ENCODE assay signal across 8 cellular contexts in the genomic region with DNA sequence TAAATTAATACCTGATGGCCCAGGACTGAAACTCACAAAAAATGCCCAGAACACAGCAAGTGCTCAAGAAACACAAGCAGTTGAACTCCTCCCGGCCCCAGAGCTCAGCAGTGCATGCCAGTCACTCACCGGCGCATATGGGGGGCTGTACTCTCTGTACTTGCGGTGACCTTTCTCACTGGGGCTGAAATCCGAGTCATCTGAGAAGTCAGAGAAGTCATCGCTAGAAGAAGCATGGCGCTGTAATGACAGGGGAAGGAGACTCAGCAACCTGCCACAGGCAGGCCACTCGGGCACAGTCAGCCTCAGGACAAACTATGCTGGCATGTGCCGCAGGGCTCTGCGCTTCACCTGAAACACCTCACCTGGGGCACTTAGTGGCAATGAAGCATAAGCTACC. TPM values are rescaled to one million over a fixed set of nuclear protein-coding genes. Genes with fewer than 3 reads are reported as not detected.
A peak's percentile ranks its signal among the peaks of the same experiment; 100 is the strongest.
DNase-seq lines count a peak whose midpoint lies in the region; ATAC-seq and TF ChIP-seq lines count a peak whose summit lies in the region.

No MANE protein-coding gene starts in this region.

- H2AFZ ChIP-seq in DND-41 (ENCODE audit: low read depth, low read length) = no peak overlapping the region
- no peak overlapping the region for H2AFZ ChIP-seq in osteoblast (ENCODE audit: low read length)

- H3K36me3 Mint-ChIP-seq in activated T-cell treated with anti-CD3 and anti-CD28 coated beads, Interleukin-2, amount 50 U/mL, for 4 hours (ENCODE audit: insufficient read depth) = peaks cover 35% of the 10 kb centered on the region

- no peaks in the 10 kb centered on the region for H3K27me3 ChIP-seq in DND-41 (ENCODE audit: insufficient read depth, low read length, poor library complexity)
- H3K27me3 ChIP-seq in osteoblast (ENCODE audit: insufficient read depth, low read length) = no peaks in the 10 kb centered on the region

- H3K4me1 Mint-ChIP-seq in activated T-cell treated with anti-CD3 and anti-CD28 coated beads, Interleukin-2, amount 50 U/mL, for 4 hours (ENCODE audit: low read depth) = peaks cover 39% of the 10 kb centered on the region

- DNase-seq in DND-41 (no peak), osteoblast (ENCODE audit: insufficient read length, low spot score, missing footprints) (no peak), NCI-H748 treated with DMSO at 0.1 percent for 48 hours (lab: John Stamatoyannopoulos, UW) (no peak), occipital lobe (lab: John Stamatoyannopoulos, UW) (no peak), Ammon's horn (ENCODE audit: low spot score) (no peak)
- peak; percentile 19 for DNase-seq in activated T-cell treated with anti-CD3 and anti-CD28 coated beads, Interleukin-2, amount 50 U/mL, for 4 hours

- TF ChIP-seq CTCF in DND-41 (IDR thresholded peaks at IDR 0.05; ENCODE audit: borderline replicate concordance, extremely low read depth, low read length, poor library complexity, severe bottlenecking) (no peak), osteoblast (IDR thresholded peaks at IDR 0.05; ENCODE audit: extremely low read depth, low read depth, low read length) (no peak)

- no peaks in the 10 kb centered on the region for H3K27me3 Mint-ChIP-seq in activated T-cell treated with anti-CD3 and anti-CD28 coated beads, Interleukin-2, amount 50 U/mL, for 4 hours (ENCODE audit: low read depth)

- H3K4me2 ChIP-seq in DND-41 (ENCODE audit: insufficient read depth, low read length) = no peak overlapping the region
- H3K4me2 ChIP-seq in osteoblast (ENCODE audit: insufficient read depth, low read length) = no peak overlapping the region

- 0 out of 2 replicates have a peak overlapping the region, but pooled peaks have one; percentile 61 for H3K27ac ChIP-seq in DND-41 (ENCODE audit: low read length)
- H3K27ac ChIP-seq in osteoblast (ENCODE audit: low read depth, low read length) = peak overlapping the region; percentile 29

- H3K4me3 ChIP-seq in DND-41 (ENCODE audit: low read depth in 1 of 2, low read length in 2 of 2) = no peak overlapping the region
- no peak overlapping the region for H3K4me3 ChIP-seq in osteoblast (ENCODE audit: insufficient read depth, low read length)

- peak overlapping the region; percentile 42 for H3K4me3 Mint-ChIP-seq in activated T-cell treated with anti-CD3 and anti-CD28 coated beads, Interleukin-2, amount 50 U/mL, for 4 hours

- H4K20me1 ChIP-seq in DND-41 (ENCODE audit: insufficient read depth, low read length) = peaks cover 71% of the 10 kb centered on the region
- H4K20me1 ChIP-seq in osteoblast (ENCODE audit: insufficient read depth, low read length) = peaks cover 9% of the 10 kb centered on the region

- H3K9me3 ChIP-seq in DND-41 (ENCODE audit: insufficient read depth, low read length, severe bottlenecking) (no peaks in the 10 kb centered on the region), osteoblast (ENCODE audit: low read depth, low read length) (no peaks in the 10 kb centered on the region)

- H3K9me3 Mint-ChIP-seq in activated T-cell treated with anti-CD3 and anti-CD28 coated beads, Interleukin-2, amount 50 U/mL, for 4 hours = no peaks in the 10 kb centered on the region

- H3K9ac ChIP-seq in DND-41 (ENCODE audit: low read depth, low read length) = no peak overlapping the region

- peaks cover 21% of the 10 kb centered on the region for H3K4me1 ChIP-seq in DND-41 (ENCODE audit: insufficient read depth, low read length)
- H3K4me1 ChIP-seq in osteoblast (ENCODE audit: insufficient read depth, low read length) = peaks cover 33% of the 10 kb centered on the region

- H3K36me3 ChIP-seq in DND-41 (ENCODE audit: insufficient read depth, low read length) (peaks cover 88% of the 10 kb centered on the region), osteoblast (ENCODE audit: insufficient read depth, low read length) (peaks cover 38% of the 10 kb centered on the region)

- ATAC-seq in DND-41 (ENCODE audit: insufficient read depth, low read depth) (no peak), GM21717 (IDR thresholded peaks at IDR 0.05; ENCODE audit: unreplicated experiment) (peak; percentile 47), HG02870 (IDR thresholded peaks at IDR 0.05; ENCODE audit: unreplicated experiment) (no peak)
- peak; percentile 64 to 70 for ATAC-seq in activated T-cell treated with anti-CD3 and anti-CD28 coated beads, Interleukin-2, amount 50 U/mL, for 4 hours

- H3K79me2 ChIP-seq in DND-41 (ENCODE audit: insufficient read depth, low read length) (peaks cover 88% of the 10 kb centered on the region), osteoblast (ENCODE audit: insufficient read depth, low read length) (peaks cover 74% of the 10 kb centered on the region)

RNA-seq across cellular contexts. Expression of a gene that starts 19.7 kb away (rescaled TPM):
- total RNA-seq in activated T-cell treated with anti-CD3 and anti-CD28 coated beads, Interleukin-2, amount 50 U/mL, for 4 hours = 10 to 100 TPM; 77.7 to 91.6 (median 90.4) TPM
- total RNA-seq in osteoblast = 10.9 and 14.1 TPM in 2 replicates
- total RNA-seq in occipital lobe = 11.2 TPM

RNA-seq across cellular contexts. Expression of a gene that starts 36.8 kb away (rescaled TPM):
- total RNA-seq in activated T-cell treated with anti-CD3 and anti-CD28 coated beads, Interleukin-2, amount 50 U/mL, for 4 hours = 100 to 1,000 TPM in 1 of 3 donors, 10 to 100 TPM in 2; 90.0 to 112 (median 99.3) TPM
- total RNA-seq in osteoblast = 99.9 and 105 TPM in 2 replicates
- 76.3 TPM for total RNA-seq in occipital lobe

RNA-seq across cellular contexts. Expression of a gene that starts 45.4 kb away (rescaled TPM):
- total RNA-seq in activated T-cell treated with anti-CD3 and anti-CD28 coated beads, Interleukin-2, amount 50 U/mL, for 4 hours = 10 to 100 TPM; 57.1 to 61.6 (median 57.6) TPM
- total RNA-seq in osteoblast (13.4 and 15.3 TPM in 2 replicates), occipital lobe (20.9 TPM)

Comparison
In these comparisons a context has a peak if more than half of its experiments do, and no peak if none do; other contexts are left out.
1. ATAC-seq: peak in GM21717 (single experiment) and activated T-cell treated with anti-CD3 and anti-CD28 coated beads, Interleukin-2, amount 50 U/mL, for 4 hours (2 of 2); none in DND-41 (single experiment) and HG02870 (single experiment).